ENCODE assay signal across 1 cellular context in genomic region chr10:68856352-68856751, GRCh38.
TF ChIP-seq lines count a peak whose summit lies in the region.

No MANE protein-coding gene starts in this region.

TF ChIP-seq in K562, 482 proteins besides CTCF, POLR2A, EP300 and RAD21:
- TF ChIP-seq RBM34 (IDR thresholded peaks at IDR 0.05; ENCODE audit: borderline replicate concordance, insufficient read depth, low read length) (no peak), KAT2B (IDR thresholded peaks at IDR 0.05; ENCODE audit: low read depth, low read length) (no peak), KAT7 (CRISPR knock-in tag; IDR thresholded peaks at IDR 0.05; ENCODE audit: borderline replicate concordance) (no peak), SIN3B (IDR thresholded peaks at IDR 0.05; ENCODE audit: low read depth) (no peak), HMG20B (CRISPR knock-in tag; IDR thresholded peaks at IDR 0.05) (no peak), MBD1 (CRISPR knock-in tag; IDR thresholded peaks at IDR 0.05) (no peak), PHF8 (IDR thresholded peaks at IDR 0.05; ENCODE audit: borderline replicate concordance, low read length) (no peak), RBM14 (IDR thresholded peaks at IDR 0.05; ENCODE audit: borderline replicate concordance, insufficient read depth, low read depth, low read length) (no peak), IRF1 (CRISPR knock-in tag; IDR thresholded peaks at IDR 0.05; ENCODE audit: borderline replicate concordance) (no peak), SRSF9 (IDR thresholded peaks at IDR 0.05; ENCODE audit: borderline replicate concordance, low read depth, low read length) (no peak), ZNF263 (CRISPR knock-in tag; IDR thresholded peaks at IDR 0.05; ENCODE audit: borderline replicate concordance) (no peak), ZBTB26 (CRISPR knock-in tag; IDR thresholded peaks at IDR 0.05) (no peak), NFE2L1 (tag; IDR thresholded peaks at IDR 0.05; ENCODE audit: borderline replicate concordance, low read depth) (no peak), ZNF77 (CRISPR knock-in tag; IDR thresholded peaks at IDR 0.05) (no peak)
